Comparison of ENCODE assay signal across 12 cellular contexts in the genomic region with DNA sequence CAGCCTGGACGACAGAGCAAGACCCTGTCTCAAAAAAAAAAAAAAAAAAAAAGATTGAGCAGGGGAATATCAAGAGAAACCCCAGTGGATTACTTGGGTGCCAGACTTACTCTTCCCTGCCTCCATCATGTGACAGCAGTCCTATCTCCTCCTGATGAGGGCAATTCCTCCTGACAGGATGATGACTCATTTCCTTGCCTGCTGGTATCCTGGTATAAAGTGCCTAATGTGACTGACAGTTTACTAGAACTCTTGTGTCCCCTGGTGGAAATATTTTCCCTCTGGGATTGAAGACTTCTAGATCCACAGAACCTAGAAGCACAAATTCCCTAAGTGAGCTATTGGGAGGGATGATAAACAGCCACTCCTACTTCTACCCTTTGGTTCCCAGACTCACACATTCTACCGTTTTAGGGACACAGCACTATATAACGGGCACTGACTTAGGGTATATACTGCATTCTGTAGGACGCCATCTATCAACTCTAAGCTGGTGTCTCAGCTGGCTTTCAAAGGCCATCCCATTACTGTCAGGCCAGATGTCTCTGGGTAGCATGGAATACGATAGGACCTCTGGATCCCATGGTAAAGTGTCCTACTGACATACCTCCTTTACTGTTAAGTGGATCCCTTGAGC.
A peak's percentile ranks its signal among the peaks of the same experiment; 100 is the strongest.
DNase-seq lines count a peak whose midpoint lies in the region; ATAC-seq, FAIRE-seq and TF ChIP-seq lines count a peak whose summit lies in the region.
"Had no signal": no experiment of that assay in that cellular context is flagged by ENCODE, and none has a peak within 500 bp of the region (broad histone marks: within the 10 kb centered on the region; RNA-seq: fewer than 3 reads in every experiment).

No MANE protein-coding gene starts in this region.

- H3K36me3 Mint-ChIP-seq in activated T-cell treated with anti-CD3 and anti-CD28 coated beads, Interleukin-2, amount 50 U/mL, for 4 hours (ENCODE audit: insufficient read depth): no peaks in the 10 kb centered on the region
- no peaks in the 10 kb centered on the region for H3K36me3 Mint-ChIP-seq in activated T-helper 1 cell treated with anti-CD3 and anti-CD28 coated beads, Interleukin-12 subunit alpha, Interleukin-12 subunit beta, Interleukin-2, Interleukin-4 antibody, amounts not matched to agents 30 ng/mL and 10 ng/mL and 1 ng/mL, durations not matched to agents 14 hours and 24 hours and 36 hours (ENCODE audit: low read depth)

- H3K4me3 ChIP-seq in fibroblast of villous mesenchyme (ENCODE audit: low read depth, low read length): no peak overlapping the region
- H3K4me3 ChIP-seq: cardiac muscle cell had no signal

- FAIRE-seq in urothelium cell line (lab: Jason Lieb, UNC): peak; percentile 88

- intact Hi-C loops in activated T-helper 1 cell treated with anti-CD3 and anti-CD28 coated beads, Interleukin-12 subunit alpha, Interleukin-12 subunit beta, Interleukin-2, Interleukin-4 antibody, amounts not matched to agents 30 ng/mL and 10 ng/mL and 1 ng/mL, durations not matched to agents 14 hours and 24 hours and 36 hours (cut with micrococcal nuclease): no loop called here

- no peaks in the 10 kb centered on the region for H3K4me1 Mint-ChIP-seq in activated T-cell treated with anti-CD3 and anti-CD28 coated beads, Interleukin-2, amount 50 U/mL, for 4 hours (ENCODE audit: low read depth)
- H3K4me1 Mint-ChIP-seq in activated T-helper 1 cell treated with anti-CD3 and anti-CD28 coated beads, Interleukin-12 subunit alpha, Interleukin-12 subunit beta, Interleukin-2, Interleukin-4 antibody, amounts not matched to agents 30 ng/mL and 10 ng/mL and 1 ng/mL, durations not matched to agents 14 hours and 24 hours and 36 hours (ENCODE audit: low read depth): no peaks in the 10 kb centered on the region
- H3K4me1 Mint-ChIP-seq: activated CD4-positive, alpha-beta memory T cell treated with anti-CD3 and anti-CD28 coated beads, Interleukin-2, amount 10 ng/mL, durations not matched to agents 7 days and 5 days had no signal

- H3K27ac Mint-ChIP-seq in activated T-helper 1 cell treated with anti-CD3 and anti-CD28 coated beads, Interleukin-12 subunit alpha, Interleukin-12 subunit beta, Interleukin-2, Interleukin-4 antibody, amounts not matched to agents 30 ng/mL and 10 ng/mL and 1 ng/mL, durations not matched to agents 14 hours and 24 hours and 36 hours: no peak overlapping the region
- H3K27ac Mint-ChIP-seq: activated CD4-positive, alpha-beta memory T cell treated with anti-CD3 and anti-CD28 coated beads, Interleukin-2, amount 10 ng/mL, durations not matched to agents 7 days and 5 days had no signal

- no peaks in the 10 kb centered on the region for H3K27me3 Mint-ChIP-seq in activated T-cell treated with anti-CD3 and anti-CD28 coated beads, Interleukin-2, amount 50 U/mL, for 4 hours (ENCODE audit: low read depth)
- no peaks in the 10 kb centered on the region for H3K27me3 Mint-ChIP-seq in activated T-helper 1 cell treated with anti-CD3 and anti-CD28 coated beads, Interleukin-12 subunit alpha, Interleukin-12 subunit beta, Interleukin-2, Interleukin-4 antibody, amounts not matched to agents 30 ng/mL and 10 ng/mL and 1 ng/mL, durations not matched to agents 14 hours and 24 hours and 36 hours (ENCODE audit: insufficient read depth)
- H3K27me3 Mint-ChIP-seq: activated CD4-positive, alpha-beta memory T cell treated with anti-CD3 and anti-CD28 coated beads, Interleukin-2, amount 10 ng/mL, durations not matched to agents 7 days and 5 days had no signal

- DNase-seq in NCI-H2171 treated with DMSO at 0.1 percent for 48 hours (lab: John Stamatoyannopoulos, UW): peak; percentile 35
- DNase-seq in NCI-H2171 (lab: John Stamatoyannopoulos, UW): no peak
- peak; percentile 79 to 95 for DNase-seq in SW 1271 (lab: John Stamatoyannopoulos, UW)
- peak; percentile 77 for DNase-seq in fibroblast of villous mesenchyme (ENCODE audit: low read depth)
- DNase-seq in urothelium cell line (ENCODE audit: low spot score): peak; percentile 93
- DNase-seq in activated T-cell treated with anti-CD3 and anti-CD28 coated beads, Interleukin-2, amount 50 U/mL, for 4 hours: no peak
- DNase-seq in activated T-helper 1 cell treated with anti-CD3 and anti-CD28 coated beads, Interleukin-12 subunit alpha, Interleukin-12 subunit beta, Interleukin-2, Interleukin-4 antibody, amounts not matched to agents 30 ng/mL and 10 ng/mL and 1 ng/mL, durations not matched to agents 14 hours and 24 hours and 36 hours (ENCODE audit: low spot score): no peak
- DNase-seq: activated CD4-positive, alpha-beta memory T cell treated with anti-CD3 and anti-CD28 coated beads, Interleukin-2, amount 10 ng/mL, durations not matched to agents 7 days and 5 days; NCI-H82 had no signal

- no peak for ATAC-seq in HG03097 (IDR thresholded peaks at IDR 0.05; ENCODE audit: low FRiP score, unreplicated experiment)
- no peak for ATAC-seq in activated T-cell treated with anti-CD3 and anti-CD28 coated beads, Interleukin-2, amount 50 U/mL, for 4 hours
- ATAC-seq: left lobe of liver had no signal

- TF ChIP-seq CTCF in fibroblast of villous mesenchyme (IDR thresholded peaks at IDR 0.05; ENCODE audit: insufficient read depth, low read depth, low read length): no peak

- no peak overlapping the region for H3K4me3 Mint-ChIP-seq in activated T-cell treated with anti-CD3 and anti-CD28 coated beads, Interleukin-2, amount 50 U/mL, for 4 hours
- H3K4me3 Mint-ChIP-seq in activated T-helper 1 cell treated with anti-CD3 and anti-CD28 coated beads, Interleukin-12 subunit alpha, Interleukin-12 subunit beta, Interleukin-2, Interleukin-4 antibody, amounts not matched to agents 30 ng/mL and 10 ng/mL and 1 ng/mL, durations not matched to agents 14 hours and 24 hours and 36 hours: no peak overlapping the region
- H3K4me3 Mint-ChIP-seq: activated CD4-positive, alpha-beta memory T cell treated with anti-CD3 and anti-CD28 coated beads, Interleukin-2, amount 10 ng/mL, durations not matched to agents 7 days and 5 days had no signal

- H3K9me3 Mint-ChIP-seq in activated T-cell treated with anti-CD3 and anti-CD28 coated beads, Interleukin-2, amount 50 U/mL, for 4 hours: no peaks in the 10 kb centered on the region
- peaks cover 4% of the 10 kb centered on the region for H3K9me3 Mint-ChIP-seq in activated T-helper 1 cell treated with anti-CD3 and anti-CD28 coated beads, Interleukin-12 subunit alpha, Interleukin-12 subunit beta, Interleukin-2, Interleukin-4 antibody, amounts not matched to agents 30 ng/mL and 10 ng/mL and 1 ng/mL, durations not matched to agents 14 hours and 24 hours and 36 hours

Comparison
In these comparisons a context has a peak if more than half of its experiments do, and no peak if none do; other contexts are left out.
1. DNase-seq: peak in NCI-H2171 treated with DMSO at 0.1 percent for 48 hours (single experiment), SW 1271 (2 of 2), fibroblast of villous mesenchyme (single experiment) and urothelium cell line (single experiment); none in NCI-H2171 (single experiment), activated T-cell treated with anti-CD3 and anti-CD28 coated beads, Interleukin-2, amount 50 U/mL, for 4 hours (single experiment) and activated T-helper 1 cell treated with anti-CD3 and anti-CD28 coated beads, Interleukin-12 subunit alpha, Interleukin-12 subunit beta, Interleukin-2, Interleukin-4 antibody, amounts not matched to agents 30 ng/mL and 10 ng/mL and 1 ng/mL, durations not matched to agents 14 hours and 24 hours and 36 hours (single experiment).